Comparison of ENCODE assay signal across 19 cellular contexts in the genomic region with DNA sequence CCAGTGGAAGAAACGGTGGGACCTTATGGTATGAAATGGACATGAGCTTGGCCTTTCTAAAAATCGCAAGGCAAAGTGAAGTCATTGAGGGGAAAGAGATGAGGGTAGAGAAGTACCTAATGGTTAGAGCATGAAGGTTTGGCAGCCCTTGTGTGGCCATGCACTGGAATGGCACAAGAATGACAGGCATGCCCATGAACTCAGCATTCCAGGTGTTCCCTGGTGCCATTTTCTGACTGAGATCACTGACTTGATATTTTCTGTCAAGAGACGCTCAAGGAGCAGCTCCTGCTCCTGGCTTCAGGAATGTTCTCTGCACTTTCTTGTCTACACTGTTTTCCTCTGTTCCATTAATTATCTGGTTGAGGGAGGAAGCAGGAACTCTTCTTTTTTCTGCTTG.
DNase-seq lines count a peak whose midpoint lies in the region; ATAC-seq, FAIRE-seq and TF ChIP-seq lines count a peak whose summit lies in the region.
"Had no signal": no experiment of that assay in that cellular context is flagged by ENCODE, and none has a peak within 500 bp of the region (broad histone marks: within the 10 kb centered on the region; RNA-seq: fewer than 3 reads in every experiment).

No MANE protein-coding gene starts in this region.

- H3K36me3 ChIP-seq in GM23338 (ENCODE audit: insufficient read depth) (no peaks in the 10 kb centered on the region), H1 (ENCODE audit: control insufficient read depth in 2 of 4, insufficient read depth in 4 of 4, low read length in 3 of 4) (no peaks in the 10 kb centered on the region), trophoblast cell (ENCODE audit: control insufficient read depth in 1 of 2, insufficient read depth in 2 of 2, low read length in 2 of 2) (no peaks in the 10 kb centered on the region)

- H2BK20ac ChIP-seq in H1 (ENCODE audit: low read length), result no peak overlapping the region

- no peak overlapping the region for H4K5ac ChIP-seq in H1 (ENCODE audit: insufficient read length, low read depth, low read length)

- no peak overlapping the region for H3K4me3 Mint-ChIP-seq in GM23338
- no peak overlapping the region for H3K4me3 Mint-ChIP-seq in nephron
- H3K4me3 Mint-ChIP-seq: CD14-positive monocyte; CD4-positive, alpha-beta T cell; CD8-positive, alpha-beta memory T cell; H9 had no signal

- no peak overlapping the region for H2BK12ac ChIP-seq in H1 (ENCODE audit: low read depth, low read length)
- no peak overlapping the region for H2BK12ac ChIP-seq in trophoblast cell (ENCODE audit: low read length)

- H2AK5ac ChIP-seq in H1 (ENCODE audit: low read depth, low read length), result no peak overlapping the region
- H2AK5ac ChIP-seq in trophoblast cell (ENCODE audit: low read length), result no peak overlapping the region

- no peak overlapping the region; the same call in 1 of the 2 replicates for H3K18ac ChIP-seq in H1 (ENCODE audit: extremely low read depth, low read length)
- no peak overlapping the region for H3K18ac ChIP-seq in trophoblast cell (ENCODE audit: low read length)

- no peak for FAIRE-seq in H1 (lab: Jason Lieb, UNC)
- no peak for FAIRE-seq in RCC 7860 (lab: Jason Lieb, UNC)
- FAIRE-seq: D721Med, GM12891, GM18507 had no signal

- H3K9me3 Mint-ChIP-seq in GM23338, result 0 out of 3 replicates have a peak, but pooled peaks cover under 1% of the 10 kb centered on the region
- H3K9me3 Mint-ChIP-seq in nephron, result peaks cover under 1% of the 10 kb centered on the region
- H3K9me3 Mint-ChIP-seq: CD4-positive, alpha-beta T cell; H9 had no signal

- no peaks in the 10 kb centered on the region for H3K23me2 ChIP-seq in H1 (ENCODE audit: low read depth, low read length)

- H3K23ac ChIP-seq in H1 (ENCODE audit: insufficient read length) (no peak overlapping the region), trophoblast cell (ENCODE audit: low read length) (no peak overlapping the region)

- H3K79me1 ChIP-seq in H1 (ENCODE audit: low read depth, low read length), result no peaks in the 10 kb centered on the region
- no peaks in the 10 kb centered on the region for H3K79me1 ChIP-seq in trophoblast cell (ENCODE audit: low read length)

- no peaks in the 10 kb centered on the region for H3K9me3 ChIP-seq in H1 (ENCODE audit: insufficient read depth in 2 of 2, low read depth in 1 of 2, low read length in 1 of 2)
- H3K9me3 ChIP-seq in trophoblast cell (ENCODE audit: insufficient read depth, low read depth, low read length), result no peaks in the 10 kb centered on the region

- H3K27me3 ChIP-seq in GM23338 (ENCODE audit: insufficient read depth) (no peaks in the 10 kb centered on the region), H1 (replicated peaks in 1 of 4; ENCODE audit: control insufficient read depth in 3 of 4, extremely low read depth in 1 of 4, insufficient read depth in 3 of 4, low read length in 3 of 4) (no peaks in the 10 kb centered on the region), trophoblast cell (ENCODE audit: insufficient read depth, low read length) (no peaks in the 10 kb centered on the region)

- no peaks in the 10 kb centered on the region for H3K79me2 ChIP-seq in GM23338 (replicated peaks; ENCODE audit: insufficient read depth)
- no peaks in the 10 kb centered on the region for H3K79me2 ChIP-seq in H1 (ENCODE audit: control insufficient read depth in 1 of 2, insufficient read depth in 2 of 2, low read length in 2 of 2)
- no peaks in the 10 kb centered on the region for H3K79me2 ChIP-seq in trophoblast cell (ENCODE audit: control insufficient read depth, insufficient read depth, low read length, poor library complexity)

- no peaks in the 10 kb centered on the region for H3K9me2 ChIP-seq in GM23338 (ENCODE audit: insufficient read depth)

- H3K56ac ChIP-seq in H1 (replicated peaks; ENCODE audit: insufficient read length, low read depth, low read length), result no peak overlapping the region

- H3K4me3 ChIP-seq in GM23338, result no peak overlapping the region
- no peak overlapping the region for H3K4me3 ChIP-seq in H1 (ENCODE audit: extremely low read depth in 1 of 4, insufficient read depth in 2 of 4, low read depth in 3 of 4, low read length in 4 of 4)
- H3K4me3 ChIP-seq in trophoblast cell (ENCODE audit: low read depth, low read length), result no peak overlapping the region

- no peaks in the 10 kb centered on the region for H4K20me1 ChIP-seq in GM23338 (replicated peaks; ENCODE audit: insufficient read depth)
- H4K20me1 ChIP-seq in H1 (replicated peaks in 1 of 2; ENCODE audit: control insufficient read depth in 1 of 2, insufficient read depth in 2 of 2, low read length in 2 of 2), result no peaks in the 10 kb centered on the region

- TF ChIP-seq POLR2A in H1 (IDR thresholded peaks at IDR 0.05; ENCODE audit: control extremely low read depth in 1 of 2, low read depth in 2 of 2, low read length in 2 of 2), result no peak

- H3K4me1 Mint-ChIP-seq in GM23338 (peaks cover 17% of the 10 kb centered on the region), nephron (peaks cover 57% of the 10 kb centered on the region)
- H3K4me1 Mint-ChIP-seq: CD14-positive monocyte; CD8-positive, alpha-beta memory T cell had no signal

- H3F3A ChIP-seq in GM23338 (replicated peaks; ENCODE audit: low read depth), result no peaks in the 10 kb centered on the region

- no peak for TF ChIP-seq RAD21 in H1 (IDR thresholded peaks at IDR 0.05 in 1 of 2, conservative IDR thresholded peaks at IDR 0.05 in 1 of 2; ENCODE audit: low read depth in 2 of 2, low read length in 2 of 2)

- H3K4ac ChIP-seq in H1 (replicated peaks; ENCODE audit: insufficient read length, low read depth, low read length) (no peak overlapping the region), trophoblast cell (ENCODE audit: low read depth, low read length) (no peak overlapping the region)

- H4K12ac ChIP-seq in trophoblast cell (ENCODE audit: low read depth, low read length), result no peak overlapping the region

- no peaks in the 10 kb centered on the region for H3K27me3 Mint-ChIP-seq in GM23338 (ENCODE audit: insufficient read depth, low read depth, poor library complexity)
- no peaks in the 10 kb centered on the region for H3K27me3 Mint-ChIP-seq in nephron (ENCODE audit: low read depth)
- H3K27me3 Mint-ChIP-seq: CD4-positive, alpha-beta T cell had no signal

- no peak overlapping the region for H3K27ac Mint-ChIP-seq in GM23338
- peak overlapping the region in 2 of 3 experiments; percentile 11 to 49 for H3K27ac Mint-ChIP-seq in nephron
- H3K27ac Mint-ChIP-seq: CD14-positive monocyte; CD4-positive, alpha-beta T cell; CD8-positive, alpha-beta memory T cell had no signal

- H4K8ac ChIP-seq in H1 (ENCODE audit: extremely low read depth, insufficient read depth, low read length) (no peak overlapping the region), trophoblast cell (ENCODE audit: low read depth, low read length) (no peak overlapping the region)

- H3K14ac ChIP-seq in H1 (ENCODE audit: insufficient read length) (no peak overlapping the region), trophoblast cell (ENCODE audit: low read length) (no peak overlapping the region)

- no peak for ATAC-seq in GM23338
- ATAC-seq: HCT116 had no signal

- DNase-seq in GM23338 (ENCODE audit: low spot score) (no peak), H1 (ENCODE audit: low read depth in 1 of 2, low spot score in 2 of 2) (no peak), trophoblast cell (peak; percentile 51 to 83), RCC 7860 (ENCODE audit: low spot score) (no peak), SKM-1 (lab: John Stamatoyannopoulos, UW; ENCODE audit: unreplicated experiment) (no peak), HT-29 (ENCODE audit: low spot score) (no peak)
- DNase-seq in activated T-cell treated with anti-CD3 and anti-CD28 coated beads, Interleukin-2, amount 50 U/mL, for 48 hours, result no peak
- DNase-seq: CD4-positive, alpha-beta T cell; CD8-positive, alpha-beta memory T cell; DMS79; EL; GDM1; H9 had no signal

- CTCF ChIA-PET in H1 (lab: Charles Lee; ENCODE audit: partially characterized antibody), result interaction anchor here (1.0 to 1.2 kb wide), 4 partner anchors 13 to 1911 kb away, joined by 3 to 5 read pairs (median 3); no protein-coding TSS in a partner anchor

- 95% methylated on average over 3 of the region's 3 CpGs; no CpG with 5 or more reads in 1 of the 2 experiments for WGBS in H1 (ENCODE audit: extremely low coverage in 1 of 2, insufficient coverage in 1 of 2, insufficient read length in 1 of 2, insufficient replicate concordance in 2 of 2, low coverage in 1 of 2, low lambda C conversion rate in 2 of 2, missing lambda C conversion rate in 1 of 2), 2 experiments
- no CpG with 5 or more reads among the region's 3 CpGs for WGBS in trophoblast cell (ENCODE audit: extremely low coverage, insufficient coverage, insufficient read length)

- POLR2A ChIA-PET in H1 (lab: Charles Lee; ENCODE audit: partially characterized antibody), result interaction anchor here (1.5 kb wide), 1 partner anchor 8 kb away, joined by 4 read pairs; no protein-coding TSS in a partner anchor

- no peak overlapping the region for H2BK15ac ChIP-seq in H1 (ENCODE audit: low read length)

- H3K27ac ChIP-seq in GM23338 (ENCODE audit: low read depth) (no peak overlapping the region), H1 (ENCODE audit: low read depth, low read length) (no peak overlapping the region), trophoblast cell (ENCODE audit: low read depth, low read length) (no peak overlapping the region)

- H4K91ac ChIP-seq in H1 (replicated peaks; ENCODE audit: insufficient read length, low read length), result no peak overlapping the region
- no peak overlapping the region for H4K91ac ChIP-seq in trophoblast cell (ENCODE audit: low read depth, low read length)

- H3K9ac ChIP-seq in H1 (replicated peaks in 1 of 4; ENCODE audit: extremely low read depth in 1 of 4, low read depth in 3 of 4, low read length in 3 of 4) (no peak overlapping the region), trophoblast cell (ENCODE audit: low read length) (no peak overlapping the region)

- no peak overlapping the region for H3K4me2 ChIP-seq in GM23338
- no peak overlapping the region for H3K4me2 ChIP-seq in H1 (ENCODE audit: insufficient read depth in 1 of 2, low read depth in 2 of 2, low read length in 2 of 2)
- H3K4me2 ChIP-seq in trophoblast cell (ENCODE audit: low read length), result no peak overlapping the region

- H2AFZ ChIP-seq in GM23338 (peak overlapping the region; percentile 25; the same call in 1 of the 2 replicates), H1 (ENCODE audit: low read length) (peak overlapping the region; percentile 26; the same call in 1 of the 2 replicates), trophoblast cell (ENCODE audit: insufficient read depth, low read length, poor library complexity) (no peak overlapping the region)

- H2BK120ac ChIP-seq in H1 (replicated peaks; ENCODE audit: low read depth, low read length), result no peak overlapping the region
- H2BK120ac ChIP-seq in trophoblast cell (ENCODE audit: insufficient read depth, low read length, poor library complexity), result no peak overlapping the region

- H2BK5ac ChIP-seq in H1 (ENCODE audit: low read depth, low read length) (no peak overlapping the region), trophoblast cell (ENCODE audit: low read depth, low read length, poor library complexity) (no peak overlapping the region)

- TF ChIP-seq CTCF in GM23338 (conservative IDR thresholded peaks at IDR 0.05; ENCODE audit: low read depth in 2 of 2), result no peak
- TF ChIP-seq CTCF in H1 (IDR thresholded peaks at IDR 0.05; ENCODE audit: control extremely low read depth in 1 of 3, insufficient read depth in 1 of 3, low read depth in 1 of 3, low read length in 3 of 3), result no peak
- TF ChIP-seq CTCF in nephron (IDR thresholded peaks at IDR 0.05; ENCODE audit: unreplicated experiment in 3 of 3), result no peak

- H3K4me1 ChIP-seq in GM23338 (ENCODE audit: insufficient read depth) (peaks cover 7% of the 10 kb centered on the region; the same call in 1 of the 2 replicates), H1 (replicated peaks in 1 of 4; ENCODE audit: control insufficient read depth in 3 of 4, insufficient read depth in 4 of 4, low read length in 3 of 4) (peaks cover 0 to 4% (median 1%) of the 10 kb centered on the region in 4 experiments; a peak in 3 of 7 replicates), trophoblast cell (ENCODE audit: control insufficient read depth in 1 of 2, insufficient read depth in 2 of 2, low read length in 2 of 2) (peaks cover 0 to 4% of the 10 kb centered on the region in 2 experiments)

- no peaks in the 10 kb centered on the region for H3K36me3 Mint-ChIP-seq in GM23338 (ENCODE audit: low read depth)
- no peaks in the 10 kb centered on the region for H3K36me3 Mint-ChIP-seq in nephron (ENCODE audit: low read depth)
- H3K36me3 Mint-ChIP-seq: CD14-positive monocyte; CD8-positive, alpha-beta memory T cell had no signal

- TF ChIP-seq EP300 in H1 (IDR thresholded peaks at IDR 0.05; ENCODE audit: borderline replicate concordance in 1 of 2, low read depth in 2 of 2, low read length in 2 of 2), result no peak

Comparison
In these comparisons a context has a peak if more than half of its experiments do, and no peak if none do; other contexts are left out.
1. DNase-seq: peak in trophoblast cell (2 of 2); none in GM23338 (single experiment), H1 (0 of 2), RCC 7860 (single experiment), SKM-1 (single experiment), activated T-cell treated with anti-CD3 and anti-CD28 coated beads, Interleukin-2, amount 50 U/mL, for 48 hours (0 of 2) and HT-29 (single experiment).